ENCODE assay signal across 11 cellular contexts in genomic region chr10:124717358-124717757, GRCh38. TPM values are rescaled to one million over a fixed set of nuclear protein-coding genes. Genes with fewer than 3 reads are reported as not detected.
DNase-seq lines count a peak whose midpoint lies in the region; ATAC-seq, FAIRE-seq and TF ChIP-seq lines count a peak whose summit lies in the region.
"Had no signal": no experiment of that assay in that cellular context is flagged by ENCODE, and none has a peak within 500 bp of the region (broad histone marks: within the 10 kb centered on the region; RNA-seq: fewer than 3 reads in every experiment).

No MANE protein-coding gene starts in this region.

- no peak for FAIRE-seq in GM12878 (lab: Jason Lieb, UNC)

- H4K20me1 ChIP-seq in BLaER1 (peaks cover 100% of the 10 kb centered on the region), DND-41 (ENCODE audit: insufficient read depth, low read length) (peaks cover 86% of the 10 kb centered on the region), GM12878 (ENCODE audit: control insufficient read depth, insufficient read depth) (no peaks in the 10 kb centered on the region)

- no peak for TF ChIP-seq POLR2A in GM12878 (IDR thresholded peaks at IDR 0.05; ENCODE audit: low read depth, low read length)

- BruUV-seq in GM12878 (replicated peaks; lab: Mats Ljungman, UMichigan), result no TSS peak

- in situ Hi-C loops in GM12878 (cut with MboI), result no loop called here
- in situ Hi-C loops in ACHN (cut with HindIII; ENCODE audit: low pct_ligation_motif_present, low pct_unique_long_range_greater_than_20kb, low sequenced_read_pairs), result no loop called here

- no peaks in the 10 kb centered on the region for H3K9me3 ChIP-seq in BLaER1
- no peaks in the 10 kb centered on the region for H3K9me3 ChIP-seq in DND-41 (ENCODE audit: insufficient read depth, low read length, severe bottlenecking)
- H3K9me3 ChIP-seq in GM12878 (replicated peaks; ENCODE audit: control insufficient read depth, insufficient read depth, low read length), result no peaks in the 10 kb centered on the region
- H3K9me3 ChIP-seq in neutrophil, result no peaks in the 10 kb centered on the region

- H3K4me2 ChIP-seq in BLaER1 (peak overlapping the region; percentile 69; the same call in 1 of the 2 replicates), DND-41 (ENCODE audit: insufficient read depth, low read length) (no peak overlapping the region), GM12878 (ENCODE audit: control insufficient read depth, insufficient read depth) (peak overlapping the region; percentile 85; the same call in 1 of the 2 replicates)

- peaks cover 98% of the 10 kb centered on the region for H3K79me2 ChIP-seq in DND-41 (ENCODE audit: insufficient read depth, low read length)
- H3K79me2 ChIP-seq in GM12878 (ENCODE audit: control insufficient read depth, insufficient read depth, low read length), result peaks cover 31% of the 10 kb centered on the region

- no peak for TF ChIP-seq EP300 in GM12878 (IDR thresholded peaks at IDR 0.05; ENCODE audit: borderline replicate concordance in 1 of 2, control insufficient read depth in 1 of 2, low read depth in 2 of 2, low read length in 2 of 2)

- TF ChIP-seq CTCF in DND-41 (IDR thresholded peaks at IDR 0.05; ENCODE audit: borderline replicate concordance, extremely low read depth, low read length, poor library complexity, severe bottlenecking), result no peak
- TF ChIP-seq CTCF in GM12878 (IDR thresholded peaks at IDR 0.05 in 2 of 3, conservative IDR thresholded peaks at IDR 0.05 in 1 of 3; ENCODE audit: control insufficient read depth in 2 of 3, extremely low read depth in 1 of 3, insufficient read depth in 1 of 3, low read depth in 3 of 3, low read length in 3 of 3), result no peak
- TF ChIP-seq CTCF in neutrophil (IDR thresholded peaks at IDR 0.05), result no peak
- TF ChIP-seq CTCF in GM20000 (IDR thresholded peaks at IDR 0.05; ENCODE audit: extremely low read depth, missing control alignments), result no peak

- H3K4me1 ChIP-seq in BLaER1 (peaks cover 100% of the 10 kb centered on the region), DND-41 (ENCODE audit: insufficient read depth, low read length) (peaks cover 36% of the 10 kb centered on the region), GM12878 (ENCODE audit: control insufficient read depth, insufficient read depth, low read length) (peaks cover 56% of the 10 kb centered on the region), neutrophil (ENCODE audit: control insufficient read depth in 1 of 2, insufficient read depth in 1 of 2, low read depth in 1 of 2, low read length in 1 of 2) (peaks cover 91 to 92% of the 10 kb centered on the region in 2 experiments)

- H2AFZ ChIP-seq in DND-41 (ENCODE audit: low read depth, low read length) (no peak overlapping the region), GM12878 (ENCODE audit: control insufficient read depth, low read depth, low read length) (no peak overlapping the region)

- DNase-seq in DND-41 (no peak), GM12878 (ENCODE audit: low read depth, low spot score) (no peak), ACHN (no peak), GM20000 (ENCODE audit: low spot score) (no peak), NCI-H2081 (lab: John Stamatoyannopoulos, UW) (no peak)
- DNase-seq: aorta, head of caudate nucleus, SW 1271 had no signal

- 88% methylated on average over 5 of the region's 5 CpGs for WGBS in GM12878 (ENCODE audit: insufficient coverage, insufficient replicate concordance, low lambda C conversion rate, missing lambda C conversion rate)

- H3K27ac ChIP-seq in BLaER1 (no peak overlapping the region), DND-41 (ENCODE audit: low read length) (peak overlapping the region; percentile 53), GM12878 (ENCODE audit: control insufficient read depth, insufficient read depth) (no peak overlapping the region), neutrophil (peak overlapping the region; percentile 99)

- H3K4me3 ChIP-seq in BLaER1 (no peak overlapping the region), DND-41 (ENCODE audit: low read depth in 1 of 2, low read length in 2 of 2) (no peak overlapping the region), GM12878 (no peak overlapping the region), neutrophil (ENCODE audit: low read depth in 1 of 2, low read length in 1 of 2) (peak overlapping the region in 1 of 2 experiments; percentile 47)

- TF ChIP-seq RAD21 in GM12878 (IDR thresholded peaks at IDR 0.05; ENCODE audit: insufficient read depth, low read depth, low read length), result no peak

- RAD21 ChIA-PET in GM12878 (lab: Charles Lee; ENCODE audit: unreplicated experiment), result interaction anchor here (1.1 to 15.5 kb wide), 11 partner anchors 11 to 177 kb away, joined by 4 to 360 read pairs (median 16); partner anchors contain the start of gene FAM53B

- no peak overlapping the region for H3K9ac ChIP-seq in BLaER1
- no peak overlapping the region for H3K9ac ChIP-seq in DND-41 (ENCODE audit: low read depth, low read length)
- no peak overlapping the region for H3K9ac ChIP-seq in GM12878 (ENCODE audit: control insufficient read depth, insufficient read depth, low read length)

- peaks cover 17% of the 10 kb centered on the region for H3K36me3 ChIP-seq in BLaER1
- peaks cover 53% of the 10 kb centered on the region for H3K36me3 ChIP-seq in DND-41 (ENCODE audit: insufficient read depth, low read length)
- peaks cover 0 to 1% of the 10 kb centered on the region in 2 experiments; a peak in 1 of 4 replicates for H3K36me3 ChIP-seq in GM12878 (ENCODE audit: control insufficient read depth in 2 of 2, insufficient read depth in 2 of 2, low read length in 1 of 2)
- no peaks in the 10 kb centered on the region for H3K36me3 ChIP-seq in neutrophil

- SMC1A ChIA-PET in GM12878 (lab: Charles Lee; ENCODE audit: uncharacterized antibody, unreplicated experiment), result interaction anchor here (0.5 to 21.7 kb wide), 18 partner anchors 12 to 858 kb away, joined by 3 to 351 read pairs (median 14); no protein-coding TSS in a partner anchor

- ATAC-seq in DND-41 (ENCODE audit: insufficient read depth, low read depth) (no peak), GM12878 (no peak), GM19328 (IDR thresholded peaks at IDR 0.05; ENCODE audit: unreplicated experiment) (no peak)

- POLR2A ChIA-PET in GM12878 (lab: Charles Lee), result interaction anchor here (0.5 to 12.9 kb wide), 9 partner anchors 9 to 30 kb away, joined by 3 to 139 read pairs (median 11); no protein-coding TSS in a partner anchor

- CTCF ChIA-PET in GM12878 (lab: Yijun Ruan, JAX), result interaction anchor here (0.8 to 21.9 kb wide), 13 partner anchors 10 to 103 kb away, joined by 3 to 319 read pairs (median 14); no protein-coding TSS in a partner anchor

- H3K27me3 ChIP-seq in BLaER1 (no peaks in the 10 kb centered on the region), DND-41 (ENCODE audit: insufficient read depth, low read length, poor library complexity) (no peaks in the 10 kb centered on the region), GM12878 (replicated peaks in 1 of 2; ENCODE audit: control insufficient read depth in 2 of 2, insufficient read depth in 2 of 2, low read length in 1 of 2) (no peaks in the 10 kb centered on the region), neutrophil (no peaks in the 10 kb centered on the region)

- intact Hi-C loops in GM12878 (cut with micrococcal nuclease; ENCODE audit: unreplicated experiment), result loop anchor here (5.0 kb wide), 1 partner anchor 90 kb away; no protein-coding TSS in a partner anchor

TF ChIP-seq in GM12878, 131 proteins besides CTCF, POLR2A, EP300 and RAD21:
- no peak for TF ChIP-seq TAF1 (IDR thresholded peaks at IDR 0.05; ENCODE audit: borderline replicate concordance, low read depth, low read length)
- TF ChIP-seq ZBED1 (IDR thresholded peaks at IDR 0.05; ENCODE audit: borderline replicate concordance), result no peak
- 0 out of 2 replicates have a peak, but pooled peaks have one; percentile 15 for TF ChIP-seq MAX (IDR thresholded peaks at IDR 0.05; ENCODE audit: low read depth, low read length)

RNA-seq across cellular contexts. Expression of gene FAM53B, which starts 26.8 kb away (rescaled TPM):
- total RNA-seq in GM12878 (2013; cell fraction: nucleolus; rRNA removed), result 50.5 and 56.5 TPM in 2 replicates
- total RNA-seq in GM12878 (2014; rRNA removed), result 20.6 and 26.3 TPM in 2 replicates
- total RNA-seq in GM12878 (2014; rRNA removed; fragmentation: Illumina TruSeq; extraction: Trizol), result 9.8 and 12.2 TPM in 2 replicates
- 25.2 and 26.1 TPM in 2 replicates for total RNA-seq in GM12878 (2021)
- polyA plus RNA-seq in GM12878 (2011; ENCODE audit: low read depth), result 3.7 TPM
- polyA plus RNA-seq in GM12878 (2011; rRNA removed), result 6.3 and 8.6 TPM in 2 replicates
- 10.5 and 14.4 TPM in 2 replicates for polyA plus RNA-seq in GM12878 (2011; cell fraction: cytosol; rRNA removed)
- 14.4 and 19.5 TPM in 2 replicates for polyA plus RNA-seq in GM12878 (2011; cell fraction: nucleus; rRNA removed)
- 7.8 and 8.4 TPM in 2 replicates for polyA plus RNA-seq in GM12878 (2012)
- polyA plus RNA-seq in GM12878 (2014; fragmentation: Illumina TruSeq; extraction: Trizol), result 2.7 and 6.5 TPM in 2 replicates
- polyA plus RNA-seq in GM12878 (2014; fragmentation: Nextera tagmentation; extraction: Ambion mirVana), result under 1 TPM; 0.05 to 0.16 TPM
- polyA plus RNA-seq in GM12878 (2014; rRNA removed), result 14.8 and 15.6 TPM in 2 replicates
- polyA plus RNA-seq in GM12878 (2016; fragmentation: Nextera tagmentation; extraction: Ambion mirVana), result 1 to 10 TPM; 4.9 to 7.7 TPM
- 15.6 and 28.6 TPM in 2 replicates for polyA minus RNA-seq in GM12878 (2011; rRNA and poly(A)+ RNA removed)
- polyA minus RNA-seq in GM12878 (2011; cell fraction: cytosol; rRNA and poly(A)+ RNA removed), result 13.3 and 14.2 TPM in 2 replicates
- polyA minus RNA-seq in GM12878 (2011; cell fraction: nucleus; rRNA and poly(A)+ RNA removed), result 11.6 and 25.5 TPM in 2 replicates

Comparison
In these comparisons a context has a peak if more than half of its experiments do, and no peak if none do; other contexts are left out.
1. H3K27ac ChIP-seq: peak in DND-41 (single experiment) and neutrophil (single experiment); none in BLaER1 (single experiment) and GM12878 (single experiment).